ENCODE assay signal across 10 cellular contexts in the genomic region with DNA sequence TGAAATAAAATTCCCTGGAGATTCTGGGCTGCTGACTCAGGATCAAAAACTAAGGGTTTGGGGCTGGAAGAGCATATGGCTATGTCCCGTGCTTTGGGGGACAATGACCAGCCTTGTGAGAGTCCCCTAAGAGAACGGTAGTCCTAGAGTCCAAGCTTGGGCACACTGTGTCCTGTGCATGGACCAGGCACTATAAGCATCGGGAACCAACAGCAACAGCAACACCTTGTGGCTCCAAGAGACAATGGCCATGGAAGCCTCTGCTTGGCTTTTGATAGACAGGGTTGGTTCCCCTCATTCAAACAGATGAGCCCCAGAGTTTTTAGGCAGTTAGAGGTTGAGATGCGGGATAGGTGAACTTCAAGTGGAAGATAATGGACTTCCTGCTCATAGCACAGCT.
A peak's percentile ranks its signal among the peaks of the same experiment; 100 is the strongest.
DNase-seq lines count a peak whose midpoint lies in the region; ATAC-seq and TF ChIP-seq lines count a peak whose summit lies in the region.
"Had no signal": no experiment of that assay in that cellular context is flagged by ENCODE, and none has a peak within 500 bp of the region (broad histone marks: within the 10 kb centered on the region; RNA-seq: fewer than 3 reads in every experiment).

No MANE protein-coding gene starts in this region.

- ATAC-seq in GM18519 (IDR thresholded peaks at IDR 0.05; ENCODE audit: low FRiP score, unreplicated experiment) = no peak
- ATAC-seq in HG03025 (IDR thresholded peaks at IDR 0.05; ENCODE audit: low FRiP score, unreplicated experiment) = no peak
- no peak for ATAC-seq in HG03521 (IDR thresholded peaks at IDR 0.05; ENCODE audit: unreplicated experiment)

- no peaks in the 10 kb centered on the region for H3K27me3 ChIP-seq in WERI-Rb-1 (ENCODE audit: insufficient read depth, low read depth, severe bottlenecking)
- H3K27me3 ChIP-seq: SJSA1 had no signal

- no peak overlapping the region for H3K27ac ChIP-seq in WERI-Rb-1
- H3K27ac ChIP-seq: SJSA1 had no signal

- no peaks in the 10 kb centered on the region for H3K36me3 ChIP-seq in WERI-Rb-1
- H3K36me3 ChIP-seq: SJSA1 had no signal

- no peak overlapping the region for H3K4me3 ChIP-seq in WERI-Rb-1 (ENCODE audit: low read depth, low read length)
- no peak overlapping the region for H3K4me3 ChIP-seq in retinal pigment epithelial cell (ENCODE audit: low read length)
- H3K4me3 ChIP-seq: SJSA1 had no signal

- DNase-seq in NCI-H2107 treated with DMSO at 0.1 percent for 48 hours (lab: John Stamatoyannopoulos, UW; ENCODE audit: unreplicated experiment) = peak; percentile 30
- DNase-seq in NCI-H2107 (lab: John Stamatoyannopoulos, UW) = no peak
- DNase-seq in WERI-Rb-1 = peak; percentile 65
- DNase-seq in retinal pigment epithelial cell (ENCODE audit: low read depth) = no peak
- DNase-seq: activated T-cell treated with anti-CD3 and anti-CD28 coated beads, Interleukin-2, amount 50 U/mL, for 1 hour had no signal

- no peaks in the 10 kb centered on the region for H3K9me3 ChIP-seq in WERI-Rb-1 (ENCODE audit: severe bottlenecking)
- H3K9me3 ChIP-seq: SJSA1 had no signal

- TF ChIP-seq CTCF in LNCAP (IDR thresholded peaks at IDR 0.05) (0 out of 2 replicates have a peak, but pooled peaks have one; percentile 18), WERI-Rb-1 (IDR thresholded peaks at IDR 0.05; ENCODE audit: low read depth, low read length) (peak; percentile 96), retinal pigment epithelial cell (conservative IDR thresholded peaks at IDR 0.05; ENCODE audit: low read depth, low read length) (peak; percentile 51)

Comparison
In these comparisons a context has a peak if more than half of its experiments do, and no peak if none do; other contexts are left out.
1. DNase-seq: peak in NCI-H2107 treated with DMSO at 0.1 percent for 48 hours (single experiment) and WERI-Rb-1 (single experiment); none in NCI-H2107 (single experiment) and retinal pigment epithelial cell (single experiment).
2. CTCF ChIP-seq: peak in every context shown above with its lines; median percentile 96 in WERI-Rb-1; 51 in retinal pigment epithelial cell; 18 in LNCAP.